31 cellular contexts compared by ENCODE assay signal in the genomic region with DNA sequence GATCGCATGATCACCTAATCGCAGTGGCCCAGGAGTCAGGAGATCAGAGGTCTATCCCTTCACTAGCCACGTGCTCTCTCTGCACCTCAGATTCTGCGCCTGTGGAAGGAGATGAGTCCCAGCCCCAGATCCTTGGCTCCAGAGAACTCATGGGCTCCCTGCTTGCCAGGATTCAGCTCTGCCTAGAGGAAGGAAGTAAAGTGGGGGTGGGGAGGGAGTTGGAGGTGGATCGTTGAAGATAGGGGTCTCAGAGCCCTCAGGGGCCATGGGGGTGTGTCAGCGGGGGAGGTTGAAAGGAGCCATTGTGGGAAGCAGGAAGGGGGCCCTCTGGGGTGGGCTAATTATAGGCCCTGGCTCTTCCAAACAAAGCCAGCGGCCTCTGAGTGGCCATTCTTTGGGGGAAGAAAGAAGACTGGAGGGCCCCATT. TPM values are rescaled to one million over a fixed set of nuclear protein-coding genes. Genes with fewer than 3 reads are reported as not detected.
DNase-seq lines count a peak whose midpoint lies in the region; ATAC-seq and TF ChIP-seq lines count a peak whose summit lies in the region.
"Had no signal": no experiment of that assay in that cellular context is flagged by ENCODE, and none has a peak within 500 bp of the region (broad histone marks: within the 10 kb centered on the region; RNA-seq: fewer than 3 reads in every experiment).

No MANE protein-coding gene starts in this region.

- H3K9me3 ChIP-seq in BLaER1 treated with 17β-estradiol and CSF1 and Interleukin-3, amounts not matched to agents 10 nM and 100 nM (replicated peaks in 1 of 11): no peaks in the 10 kb centered on the region
- H3K9me3 ChIP-seq in KOPT-K1 (ENCODE audit: insufficient read depth, low read length, poor library complexity, severe bottlenecking) (no peaks in the 10 kb centered on the region), ectodermal cell (ENCODE audit: control insufficient read depth, low read length) (no peaks in the 10 kb centered on the region), mesodermal cell (ENCODE audit: control insufficient read depth, low read length) (no peaks in the 10 kb centered on the region)
- H3K9me3 ChIP-seq: ascending aorta, ovary, right atrium auricular region had no signal

- peak overlapping the region in 10 of 11 experiments; percentile 16 to 81 (median 58); a peak in 18 of 22 replicates for H3K4me2 ChIP-seq in BLaER1 treated with 17β-estradiol and CSF1 and Interleukin-3, amounts not matched to agents 10 nM and 100 nM

- no peak overlapping the region for H3K27ac Mint-ChIP-seq in osteocyte (ENCODE audit: unreplicated experiment)
- H3K27ac Mint-ChIP-seq: activated naive CD8-positive, alpha-beta T cell; activated T-helper 2 cell treated with anti-CD3 and anti-CD28 coated beads, Interferon-gamma antibody, Interleukin-2, Interleukin-4, amounts not matched to agents 10 μg/mL and 5 μg/mL and 100 μg/mL, durations not matched to agents 14 hours and 24 hours and 36 hours; CD14-positive monocyte; T-helper 2 cell treated with Interferon-gamma antibody and Interleukin-4, amounts not matched to agents 5 μg/mL and 100 μg/mL, for 36 hours had no signal

- no peak overlapping the region for H3K4me3 Mint-ChIP-seq in osteocyte (ENCODE audit: unreplicated experiment)
- H3K4me3 Mint-ChIP-seq: activated naive CD8-positive, alpha-beta T cell; CD14-positive monocyte; T-helper 2 cell treated with Interferon-gamma antibody and Interleukin-4, amounts not matched to agents 5 μg/mL and 100 μg/mL, for 36 hours had no signal

- no peak for DNase-seq in GF-D8 (lab: John Stamatoyannopoulos, UW)
- DNase-seq in osteocyte (ENCODE audit: extremely low spot score, unreplicated experiment): no peak
- no peak for DNase-seq in sciatic nerve (ENCODE audit: low spot score)
- DNase-seq in COLO668 (lab: John Stamatoyannopoulos, UW; ENCODE audit: unreplicated experiment): no peak
- DNase-seq: ACHN; activated CD4-positive, alpha-beta T cell treated with anti-CD3 and anti-CD28 coated beads, Interleukin-2, amount 50 U/mL, for 48 hours; activated CD8-positive, alpha-beta memory T cell treated with anti-CD3 and anti-CD28 coated beads, Interleukin-2, amount 50 U/mL, for 48 hours; cerebellar nuclear complex; foreskin fibroblast; GDM1; KBM-7; mammary epithelial cell; NCI-H2081; NCI-H524; ovary; stimulated activated CD4-positive, alpha-beta T cell treated with anti-CD3 and anti-CD28 coated beads, Interleukin-4, amount 100 ng/mL, for 4 hours; stimulated activated naive CD8-positive, alpha-beta T cell treated with anti-CD3 and anti-CD28 coated beads, Interleukin-15, Interleukin-2, amounts not matched to agents 100 U/mL and 50 U/mL, for 24 hours had no signal

- H3K9ac ChIP-seq in BLaER1 treated with 17β-estradiol and CSF1 and Interleukin-3, amounts not matched to agents 10 nM and 100 nM: peak overlapping the region in 1 of 11 experiments; percentile 50; a peak in 2 of 22 replicates

- no peak for TF ChIP-seq CTCF in osteocyte (IDR thresholded peaks at IDR 0.05)

- 0 out of 22 replicates have a peak, but pooled peaks cover 0 to 4% (median 0%) of the 10 kb centered on the region in 11 experiments for H4K20me1 ChIP-seq in BLaER1 treated with 17β-estradiol and CSF1 and Interleukin-3, amounts not matched to agents 10 nM and 100 nM

- H3K4me3 ChIP-seq in BLaER1 treated with 17β-estradiol and CSF1 and Interleukin-3, amounts not matched to agents 10 nM and 100 nM: no peak overlapping the region
- no peak overlapping the region for H3K4me3 ChIP-seq in ectodermal cell (ENCODE audit: insufficient read depth, low read depth, low read length)
- H3K4me3 ChIP-seq in mesodermal cell (ENCODE audit: extremely low read depth, insufficient read depth, low read length, poor library complexity, severe bottlenecking): no peak overlapping the region
- H3K4me3 ChIP-seq: ascending aorta, ovary, right atrium auricular region, tibial nerve had no signal

- ATAC-seq in sciatic nerve: no peak
- ATAC-seq: HCT116; stimulated activated naive CD8-positive, alpha-beta T cell treated with anti-CD3 and anti-CD28 coated beads, Interleukin-15, Interleukin-2, amounts not matched to agents 100 U/mL and 50 U/mL, for 24 hours had no signal

- no peaks in the 10 kb centered on the region for H3K36me3 Mint-ChIP-seq in osteocyte (ENCODE audit: unreplicated experiment)
- H3K36me3 Mint-ChIP-seq: activated naive CD8-positive, alpha-beta T cell; CD14-positive monocyte had no signal

- H3K27me3 Mint-ChIP-seq in osteocyte (ENCODE audit: unreplicated experiment): no peaks in the 10 kb centered on the region
- H3K27me3 Mint-ChIP-seq: activated naive CD8-positive, alpha-beta T cell had no signal

- H3K27ac ChIP-seq in BLaER1 treated with 17β-estradiol and CSF1 and Interleukin-3, amounts not matched to agents 10 nM and 100 nM: peak overlapping the region in 4 of 11 experiments; percentile 12 to 43 (median 20); a peak in 5 of 22 replicates
- H3K27ac ChIP-seq in KOPT-K1 (ENCODE audit: low read depth, low read length, poor library complexity, severe bottlenecking) (peak overlapping the region; percentile 34), ectodermal cell (ENCODE audit: insufficient read depth, low read depth, low read length, poor library complexity, severe bottlenecking) (peak overlapping the region; percentile 74), mesodermal cell (ENCODE audit: low read depth, low read length, severe bottlenecking) (peak overlapping the region; percentile 92)
- H3K27ac ChIP-seq: ascending aorta, ovary, right atrium auricular region, RWPE1, tibial nerve had no signal

- intact Hi-C loops in sciatic nerve (cut with DNase I): no loop called here

- peaks cover 36% of the 10 kb centered on the region for H3K4me1 Mint-ChIP-seq in osteocyte (ENCODE audit: unreplicated experiment)
- H3K4me1 Mint-ChIP-seq: CD14-positive monocyte had no signal

- WGBS in ectodermal cell, 2 experiments: 13 to 16% methylated on average over 7 of the region's 7 CpGs
- 33 to 37% methylated on average over 4 to 7 of the region's 7 CpGs for WGBS in mesodermal cell (ENCODE audit: insufficient coverage in 2 of 2), 2 experiments

- H3K4me1 ChIP-seq in BLaER1 treated with 17β-estradiol and CSF1 and Interleukin-3, amounts not matched to agents 10 nM and 100 nM: peaks cover 8 to 33% (median 23%) of the 10 kb centered on the region in 10 experiments; a peak in 18 of 20 replicates
- H3K4me1 ChIP-seq in ectodermal cell (ENCODE audit: control insufficient read depth, insufficient read depth, low read length) (peaks cover 55% of the 10 kb centered on the region), mesodermal cell (ENCODE audit: control insufficient read depth, insufficient read depth, low read length, poor library complexity, severe bottlenecking) (peaks cover 62% of the 10 kb centered on the region)
- H3K4me1 ChIP-seq: tibial nerve had no signal

- H3K36me3 ChIP-seq in BLaER1 treated with 17β-estradiol and CSF1 and Interleukin-3, amounts not matched to agents 10 nM and 100 nM: no peaks in the 10 kb centered on the region
- H3K36me3 ChIP-seq in KOPT-K1 (ENCODE audit: insufficient read depth, low read length) (no peaks in the 10 kb centered on the region), ectodermal cell (ENCODE audit: control insufficient read depth, insufficient read depth, low read length) (no peaks in the 10 kb centered on the region), mesodermal cell (ENCODE audit: control insufficient read depth, insufficient read depth, low read length) (no peaks in the 10 kb centered on the region)
- H3K36me3 ChIP-seq: ascending aorta, ovary, right atrium auricular region, tibial nerve had no signal

- H3K9me3 Mint-ChIP-seq in osteocyte (ENCODE audit: unreplicated experiment): no peaks in the 10 kb centered on the region
- H3K9me3 Mint-ChIP-seq: activated T-helper 2 cell treated with anti-CD3 and anti-CD28 coated beads, Interferon-gamma antibody, Interleukin-2, Interleukin-4, amounts not matched to agents 10 μg/mL and 5 μg/mL and 100 μg/mL, durations not matched to agents 14 hours and 24 hours and 36 hours; CD14-positive monocyte; T-helper 2 cell treated with Interferon-gamma antibody and Interleukin-4, amounts not matched to agents 5 μg/mL and 100 μg/mL, for 36 hours had no signal

- no peaks in the 10 kb centered on the region for H3K27me3 ChIP-seq in BLaER1 treated with 17β-estradiol and CSF1 and Interleukin-3, amounts not matched to agents 10 nM and 100 nM
- H3K27me3 ChIP-seq in ectodermal cell (ENCODE audit: control insufficient read depth, insufficient read depth, low read length, poor library complexity, severe bottlenecking): no peaks in the 10 kb centered on the region
- H3K27me3 ChIP-seq: ascending aorta, ovary, right atrium auricular region, tibial nerve had no signal

RNA-seq across cellular contexts. Expression of a gene that starts 11.3 kb away (rescaled TPM):
- polyA plus RNA-seq in ectodermal cell (2013, experiment 1 of 4): 40.6 TPM
- polyA plus RNA-seq in ectodermal cell (2013, experiment 2 of 4): 36.9 TPM
- 23.2 TPM for polyA plus RNA-seq in ectodermal cell (2013, experiment 3 of 4)
- polyA plus RNA-seq in ectodermal cell (2013, experiment 4 of 4): 26.1 TPM
- polyA plus RNA-seq in mesodermal cell (2013, experiment 1 of 2): 51.9 TPM
- 51.2 TPM for polyA plus RNA-seq in mesodermal cell (2013, experiment 2 of 2)
- total RNA-seq in osteocyte (23.2 and 25.8 TPM in 2 replicates), sciatic nerve (0.76 TPM)
- total RNA-seq: activated T-helper 2 cell treated with anti-CD3 and anti-CD28 coated beads, Interferon-gamma antibody, Interleukin-2, Interleukin-4, amounts not matched to agents 10 μg/mL and 5 μg/mL and 100 μg/mL, durations not matched to agents 14 hours and 24 hours and 36 hours; ascending aorta had no signal
- polyA plus RNA-seq: CD14-positive monocyte had no signal

RNA-seq across cellular contexts. Expression of a gene that starts 22.3 kb away (rescaled TPM):
- 5.0 TPM for polyA plus RNA-seq in ectodermal cell (2013, experiment 1 of 4)
- polyA plus RNA-seq in ectodermal cell (2013, experiment 2 of 4): 5.2 TPM
- 4.4 TPM for polyA plus RNA-seq in ectodermal cell (2013, experiment 3 of 4)
- 3.5 TPM for polyA plus RNA-seq in ectodermal cell (2013, experiment 4 of 4)
- 4.4 TPM for polyA plus RNA-seq in mesodermal cell (2013, experiment 1 of 2)
- 4.0 TPM for polyA plus RNA-seq in mesodermal cell (2013, experiment 2 of 2)
- total RNA-seq in osteocyte: not detected in 2 replicates
- not detected for total RNA-seq in sciatic nerve
- total RNA-seq: activated T-helper 2 cell treated with anti-CD3 and anti-CD28 coated beads, Interferon-gamma antibody, Interleukin-2, Interleukin-4, amounts not matched to agents 10 μg/mL and 5 μg/mL and 100 μg/mL, durations not matched to agents 14 hours and 24 hours and 36 hours; ascending aorta; mammary epithelial cell; right atrium auricular region; tibial nerve had no signal
- polyA plus RNA-seq: CD14-positive monocyte had no signal

RNA-seq across cellular contexts. Expression of a gene that starts 40.4 kb away (rescaled TPM):
- polyA plus RNA-seq in ectodermal cell (2013, experiment 1 of 4): 1.5 TPM
- polyA plus RNA-seq in ectodermal cell (2013, experiment 2 of 4): 1.1 TPM
- polyA plus RNA-seq in ectodermal cell (2013, experiment 3 of 4): 1.4 TPM
- polyA plus RNA-seq in ectodermal cell (2013, experiment 4 of 4): 2.1 TPM
- 17.4 TPM for polyA plus RNA-seq in mesodermal cell (2013, experiment 1 of 2)
- 12.7 TPM for polyA plus RNA-seq in mesodermal cell (2013, experiment 2 of 2)
- 108 and 110 TPM in 2 replicates for total RNA-seq in osteocyte
- total RNA-seq in sciatic nerve: 120 TPM
- total RNA-seq: activated T-helper 2 cell treated with anti-CD3 and anti-CD28 coated beads, Interferon-gamma antibody, Interleukin-2, Interleukin-4, amounts not matched to agents 10 μg/mL and 5 μg/mL and 100 μg/mL, durations not matched to agents 14 hours and 24 hours and 36 hours; epithelial cell of proximal tubule had no signal
- polyA plus RNA-seq: CD14-positive monocyte had no signal

Comparison
In these comparisons a context has a peak if more than half of its experiments do, and no peak if none do; other contexts are left out.
1. RNA of a gene that starts 11.3 kb away (total RNA-seq): 23.2 to 25.8 TPM in osteocyte; 0.76 TPM in sciatic nerve (single experiment); every median in the first group is over 10 times any median in the second.